ENCODE assay signal across 17 cellular contexts in the genomic region with DNA sequence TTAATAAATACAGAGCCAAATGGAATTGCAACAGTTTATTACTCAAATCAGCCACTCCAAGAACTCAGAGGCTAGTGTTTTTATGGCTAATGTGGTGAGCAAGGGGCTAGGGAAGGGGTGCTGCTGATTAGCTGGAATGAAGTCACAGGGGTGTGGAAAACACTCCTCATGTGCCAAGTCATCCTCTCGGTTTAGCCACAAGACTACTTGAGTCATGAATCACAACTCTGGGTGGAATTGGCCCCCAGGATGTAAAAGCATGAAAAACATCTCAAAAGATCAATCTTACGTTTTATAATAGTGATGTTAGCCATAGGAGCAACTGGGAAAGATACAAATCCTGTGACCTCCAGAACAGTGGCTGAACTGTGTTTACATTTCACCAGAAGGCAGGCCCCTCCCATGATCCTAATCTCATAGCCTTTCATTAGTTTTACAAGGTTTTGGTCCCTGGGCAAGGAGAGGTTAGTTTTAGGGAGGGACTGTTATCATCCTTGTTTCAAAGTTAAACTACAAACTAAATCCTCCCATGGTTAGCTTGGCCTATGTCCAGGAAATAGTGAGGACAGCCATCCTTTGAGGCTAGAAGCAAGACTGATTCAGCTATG.
A peak's percentile ranks its signal among the peaks of the same experiment; 100 is the strongest.
DNase-seq lines count a peak whose midpoint lies in the region; ATAC-seq and TF ChIP-seq lines count a peak whose summit lies in the region.
"Had no signal": no experiment of that assay in that cellular context is flagged by ENCODE, and none has a peak within 500 bp of the region (broad histone marks: within the 10 kb centered on the region; RNA-seq: fewer than 3 reads in every experiment).

No MANE protein-coding gene starts in this region.

- H3K4me3 Mint-ChIP-seq in activated naive CD4-positive, alpha-beta T cell treated with anti-CD3 and anti-CD28 coated beads for 36 hours: no peak overlapping the region
- H3K4me3 Mint-ChIP-seq: activated CD4-positive, alpha-beta T cell treated with anti-CD3 and anti-CD28 coated beads, Interleukin-2, amount 10 ng/mL, durations not matched to agents 24 days and 14 days; activated naive CD4-positive, alpha-beta T cell treated with anti-CD3 and anti-CD28 coated beads, Interleukin-2, amount 10 ng/mL, durations not matched to agents 7 days and 5 days; CD14-positive monocyte; effector memory CD8-positive, alpha-beta T cell had no signal

- DNase-seq in AG09319 (ENCODE audit: extremely low read depth, low read depth) (peak; percentile 71), MG63 (peak; percentile 13), mammary epithelial cell (peak; percentile 64), mesenteric fat pad (ENCODE audit: low spot score) (no peak)
- no peak for DNase-seq in activated naive CD4-positive, alpha-beta T cell treated with anti-CD3 and anti-CD28 coated beads for 36 hours
- DNase-seq: activated CD4-positive, alpha-beta T cell treated with anti-CD3 and anti-CD28 coated beads, Interleukin-2, amount 10 ng/mL, durations not matched to agents 24 days and 14 days; activated naive CD4-positive, alpha-beta T cell treated with anti-CD3 and anti-CD28 coated beads, Interleukin-2, amount 10 ng/mL, durations not matched to agents 7 days and 5 days; effector memory CD8-positive, alpha-beta T cell; left cardiac atrium; NCI-H1694; psoas muscle; SHP77; uterus had no signal

- no peaks in the 10 kb centered on the region for H3K4me1 Mint-ChIP-seq in activated naive CD4-positive, alpha-beta T cell treated with anti-CD3 and anti-CD28 coated beads for 36 hours (ENCODE audit: low read depth)
- H3K4me1 Mint-ChIP-seq: activated CD4-positive, alpha-beta T cell treated with anti-CD3 and anti-CD28 coated beads, Interleukin-2, amount 10 ng/mL, durations not matched to agents 24 days and 14 days; activated naive CD4-positive, alpha-beta T cell treated with anti-CD3 and anti-CD28 coated beads, Interleukin-2, amount 10 ng/mL, durations not matched to agents 7 days and 5 days; CD14-positive monocyte had no signal

- no peaks in the 10 kb centered on the region for H3K79me2 ChIP-seq in mammary epithelial cell (ENCODE audit: insufficient read depth, low read length)

- H3K27ac ChIP-seq in mammary epithelial cell (ENCODE audit: insufficient read depth, low read depth, low read length): peak overlapping the region; percentile 88
- peak overlapping the region; percentile 66 for H3K27ac ChIP-seq in mesodermal cell (ENCODE audit: low read depth, low read length, severe bottlenecking)
- H3K27ac ChIP-seq: psoas muscle, uterus had no signal

- H4K20me1 ChIP-seq in mammary epithelial cell (ENCODE audit: insufficient read depth, low read length): no peaks in the 10 kb centered on the region

- ATAC-seq in HG03439 (IDR thresholded peaks at IDR 0.05; ENCODE audit: unreplicated experiment) (no peak), HG03175 (IDR thresholded peaks at IDR 0.05; ENCODE audit: unreplicated experiment) (no peak)
- ATAC-seq: effector memory CD8-positive, alpha-beta T cell; psoas muscle had no signal

- TSS peak; percentile 87 for BruUV-seq in mammary epithelial cell (replicated peaks; lab: Mats Ljungman, UMichigan)

- peaks cover 3% of the 10 kb centered on the region for H3K9me3 Mint-ChIP-seq in activated naive CD4-positive, alpha-beta T cell treated with anti-CD3 and anti-CD28 coated beads for 36 hours
- H3K9me3 Mint-ChIP-seq: activated naive CD4-positive, alpha-beta T cell treated with anti-CD3 and anti-CD28 coated beads, Interleukin-2, amount 10 ng/mL, durations not matched to agents 7 days and 5 days had no signal

- in situ Hi-C loops in mammary epithelial cell (cut with MboI; ENCODE audit: low sequenced_read_pairs in 2 of 2): no loop called here

- intact Hi-C loops in mammary epithelial cell (cut with micrococcal nuclease): no loop called here
- intact Hi-C loops in activated naive CD4-positive, alpha-beta T cell treated with anti-CD3 and anti-CD28 coated beads for 36 hours (cut with micrococcal nuclease): no loop called here

- peak overlapping the region; percentile 29 for H3K4me2 ChIP-seq in mammary epithelial cell (ENCODE audit: insufficient read depth, low read depth, low read length)

- TF ChIP-seq CTCF in AG09319 (IDR thresholded peaks at IDR 0.05; ENCODE audit: low read depth, low read length): no peak
- no peak for TF ChIP-seq CTCF in mammary epithelial cell (conservative IDR thresholded peaks at IDR 0.05 in 1 of 2, IDR thresholded peaks at IDR 0.05 in 1 of 2; ENCODE audit: extremely low read depth in 1 of 2, insufficient read depth in 1 of 2, low read depth in 1 of 2, low read length in 2 of 2)

- no peaks in the 10 kb centered on the region for H3K36me3 Mint-ChIP-seq in activated naive CD4-positive, alpha-beta T cell treated with anti-CD3 and anti-CD28 coated beads for 36 hours (ENCODE audit: low read depth)
- H3K36me3 Mint-ChIP-seq: activated naive CD4-positive, alpha-beta T cell treated with anti-CD3 and anti-CD28 coated beads, Interleukin-2, amount 10 ng/mL, durations not matched to agents 7 days and 5 days; CD14-positive monocyte had no signal

- peak overlapping the region; percentile 72 for H2AFZ ChIP-seq in mammary epithelial cell (ENCODE audit: low read depth, low read length)

- H3K36me3 ChIP-seq in MG63 (no peaks in the 10 kb centered on the region), mammary epithelial cell (ENCODE audit: insufficient read depth, low read length) (no peaks in the 10 kb centered on the region), mesodermal cell (ENCODE audit: control insufficient read depth, insufficient read depth, low read length) (no peaks in the 10 kb centered on the region)
- H3K36me3 ChIP-seq: uterus had no signal

- H3K9me3 ChIP-seq in MG63 (peaks cover 6% of the 10 kb centered on the region; the same call in 1 of the 2 replicates), mammary epithelial cell (replicated peaks; ENCODE audit: insufficient read depth, low read length) (no peaks in the 10 kb centered on the region), mesodermal cell (ENCODE audit: control insufficient read depth, low read length) (peaks cover 7% of the 10 kb centered on the region)
- H3K9me3 ChIP-seq: psoas muscle, uterus had no signal

- H3K27ac Mint-ChIP-seq in activated naive CD4-positive, alpha-beta T cell treated with anti-CD3 and anti-CD28 coated beads for 36 hours: no peak overlapping the region
- H3K27ac Mint-ChIP-seq: activated CD4-positive, alpha-beta T cell treated with anti-CD3 and anti-CD28 coated beads, Interleukin-2, amount 10 ng/mL, durations not matched to agents 24 days and 14 days; activated naive CD4-positive, alpha-beta T cell treated with anti-CD3 and anti-CD28 coated beads, Interleukin-2, amount 10 ng/mL, durations not matched to agents 7 days and 5 days; CD14-positive monocyte; effector memory CD8-positive, alpha-beta T cell had no signal

- peak overlapping the region; percentile 34 for H3K9ac ChIP-seq in mammary epithelial cell (ENCODE audit: insufficient read depth, low read length)

- H3K4me1 ChIP-seq in mammary epithelial cell (ENCODE audit: insufficient read depth, low read length): peaks cover 24% of the 10 kb centered on the region
- peaks cover 6% of the 10 kb centered on the region for H3K4me1 ChIP-seq in mesodermal cell (ENCODE audit: control insufficient read depth, insufficient read depth, low read length, poor library complexity, severe bottlenecking)
- H3K4me1 ChIP-seq: psoas muscle, uterus had no signal

- WGBS in mammary epithelial cell (ENCODE audit: low coverage, missing lambda C conversion rate): 0% methylated on average over 2 of the region's 2 CpGs
- WGBS in mesodermal cell (ENCODE audit: insufficient coverage in 2 of 2), 2 experiments: 100% methylated on average over 1 of the region's 2 CpGs; no CpG with 5 or more reads in 1 of the 2 experiments

- H3K4me3 ChIP-seq in MG63: no peak overlapping the region
- H3K4me3 ChIP-seq in mammary epithelial cell (replicated peaks in 1 of 3; ENCODE audit: insufficient read depth in 1 of 3, low read depth in 2 of 3, low read length in 3 of 3): no peak overlapping the region
- no peak overlapping the region for H3K4me3 ChIP-seq in mesodermal cell (ENCODE audit: extremely low read depth, insufficient read depth, low read length, poor library complexity, severe bottlenecking)
- H3K4me3 ChIP-seq: psoas muscle, uterus had no signal

- H3K27me3 ChIP-seq in MG63: no peaks in the 10 kb centered on the region
- H3K27me3 ChIP-seq in mammary epithelial cell (ENCODE audit: insufficient read depth, low read length): no peaks in the 10 kb centered on the region
- H3K27me3 ChIP-seq: uterus had no signal

- CTCF ChIA-PET in mammary epithelial cell (lab: Charles Lee; ENCODE audit: low non-redundant PET): interaction anchor here (0.6 kb wide), 1 partner anchor 14 kb away, joined by 8 read pairs; no protein-coding TSS in a partner anchor
- CTCF ChIA-PET in activated naive CD4-positive, alpha-beta T cell treated with anti-CD3 and anti-CD28 coated beads for 36 hours (lab: Charles Lee): interaction anchor here (0.6 kb wide), 1 partner anchor 110 kb away, joined by 3 read pairs; no protein-coding TSS in a partner anchor

- dilution Hi-C loops in mammary epithelial cell (cut with HindIII; ENCODE audit: low sequenced_read_pairs): no loop called here

- H3K27me3 Mint-ChIP-seq in activated naive CD4-positive, alpha-beta T cell treated with anti-CD3 and anti-CD28 coated beads for 36 hours (ENCODE audit: low read depth): no peaks in the 10 kb centered on the region
- H3K27me3 Mint-ChIP-seq: activated CD4-positive, alpha-beta T cell treated with anti-CD3 and anti-CD28 coated beads, Interleukin-2, amount 10 ng/mL, durations not matched to agents 24 days and 14 days; activated naive CD4-positive, alpha-beta T cell treated with anti-CD3 and anti-CD28 coated beads, Interleukin-2, amount 10 ng/mL, durations not matched to agents 7 days and 5 days; effector memory CD8-positive, alpha-beta T cell had no signal

Comparison
In these comparisons a context has a peak if more than half of its experiments do, and no peak if none do; other contexts are left out.
1. DNase-seq: peak in AG09319 (single experiment), MG63 (single experiment) and mammary epithelial cell (single experiment); none in mesenteric fat pad (single experiment) and activated naive CD4-positive, alpha-beta T cell treated with anti-CD3 and anti-CD28 coated beads for 36 hours (single experiment).